ENCODE assay signal across 32 cellular contexts in genomic region chr5:30605693-30606268, GRCh38.
DNase-seq lines count a peak whose midpoint lies in the region; ATAC-seq, FAIRE-seq and TF ChIP-seq lines count a peak whose summit lies in the region.
"Had no signal": no experiment of that assay in that cellular context is flagged by ENCODE, and none has a peak within 500 bp of the region (broad histone marks: within the 10 kb centered on the region; RNA-seq: fewer than 3 reads in every experiment).

No MANE protein-coding gene starts in this region.

- peak; percentile 77 for DNase-seq in LNCaP clone FGC (ENCODE audit: low read depth)
- peak; percentile 82 for DNase-seq in NCI-H69 (lab: John Stamatoyannopoulos, UW)
- no peak for DNase-seq in NCI-H2107 (lab: John Stamatoyannopoulos, UW)
- no peak for DNase-seq in activated naive CD4-positive, alpha-beta T cell treated with anti-CD3 and anti-CD28 coated beads, Interleukin-2, amount 50 U/mL, for 72 hours (ENCODE audit: low spot score in 2 of 2)
- no peak for DNase-seq in Ammon's horn (ENCODE audit: low spot score)
- DNase-seq: activated CD4-positive, alpha-beta T cell treated with anti-CD3 and anti-CD28 coated beads for 4 hours; activated CD8-positive, alpha-beta memory T cell treated with anti-CD3 and anti-CD28 coated beads for 24 hours; activated gamma-delta T cell treated with Interleukin-2 at 50 U/mL for 16 hours; activated naive CD8-positive, alpha-beta T cell treated with anti-CD3 and anti-CD28 coated beads, Interleukin-2, amount 50 U/mL, for 24 hours; activated T-cell treated with anti-CD3 and anti-CD28 coated beads, Interleukin-2, amount 50 U/mL, for 1 hour; CD4-positive, CD25-positive, alpha-beta regulatory T cell; effector memory CD4-positive, alpha-beta T cell; EL; left lung; NCI-H1105 treated with DMSO at 0.1 percent for 48 hours; NCI-H446 treated with DMSO at 0.1 percent for 48 hours; Peyer's patch; SIG-M5; spleen; stimulated activated CD8-positive, alpha-beta memory T cell treated with anti-CD3 and anti-CD28 coated beads, Interleukin-4, amount 100 ng/mL, for 48 hours; stimulated activated naive CD8-positive, alpha-beta T cell treated with anti-CD3 and anti-CD28 coated beads, Interleukin-15, amount 100 ng/mL, for 72 hours had no signal

- ATAC-seq in activated naive CD4-positive, alpha-beta T cell treated with anti-CD3 and anti-CD28 coated beads, Interleukin-2, amount 50 U/mL, for 72 hours = no peak
- ATAC-seq in HG02798 (IDR thresholded peaks at IDR 0.05; ENCODE audit: poor library complexity, unreplicated experiment) = no peak
- ATAC-seq: A549; activated naive CD8-positive, alpha-beta T cell treated with anti-CD3 and anti-CD28 coated beads, Interleukin-2, amount 50 U/mL, for 24 hours; GM23338; left lung; stimulated activated naive CD8-positive, alpha-beta T cell treated with anti-CD3 and anti-CD28 coated beads, Interleukin-15, amount 100 ng/mL, for 72 hours had no signal

- H3K27ac ChIP-seq in 22Rv1 = peak overlapping the region; percentile 75
- H3K27ac ChIP-seq: A549, cardiac muscle cell, coronary artery, left lung, Peyer's patch, right atrium auricular region, spleen, vagina had no signal

- no peak overlapping the region for H3K4me3 ChIP-seq in LNCaP clone FGC (ENCODE audit: low read depth, low read length)
- H3K4me3 ChIP-seq: A549, cardiac muscle cell, coronary artery, GM23338, left lung, Peyer's patch, right atrium auricular region, spleen, vagina had no signal

- TF ChIP-seq CTCF in 22Rv1 (IDR thresholded peaks at IDR 0.05) = no peak
- TF ChIP-seq CTCF in LNCaP clone FGC (IDR thresholded peaks at IDR 0.05; ENCODE audit: control insufficient read depth, extremely low read depth, insufficient read depth) = no peak

- no peaks in the 10 kb centered on the region for H3K36me3 Mint-ChIP-seq in activated naive CD4-positive, alpha-beta T cell treated with anti-CD3 and anti-CD28 coated beads, Interleukin-2, amount 50 U/mL, for 72 hours
- H3K36me3 Mint-ChIP-seq: CD4-positive, CD25-positive, alpha-beta regulatory T cell had no signal

- FAIRE-seq in islet of Langerhans (lab: Jason Lieb, UNC) = peak; percentile 89
- FAIRE-seq: A549, astrocyte, D721Med had no signal

- peaks cover 0 to 6% of the 10 kb centered on the region in 2 donors for H3K9me3 Mint-ChIP-seq in activated naive CD4-positive, alpha-beta T cell treated with anti-CD3 and anti-CD28 coated beads, Interleukin-2, amount 50 U/mL, for 72 hours
- H3K9me3 Mint-ChIP-seq: GM23338 had no signal

- no peak overlapping the region for H3K27ac Mint-ChIP-seq in activated naive CD4-positive, alpha-beta T cell treated with anti-CD3 and anti-CD28 coated beads, Interleukin-2, amount 50 U/mL, for 72 hours
- H3K27ac Mint-ChIP-seq: activated naive CD8-positive, alpha-beta T cell treated with anti-CD3 and anti-CD28 coated beads, Interleukin-2, amount 50 U/mL, for 24 hours; CD4-positive, CD25-positive, alpha-beta regulatory T cell; GM23338; stimulated activated naive CD8-positive, alpha-beta T cell treated with anti-CD3 and anti-CD28 coated beads, Interleukin-15, amount 100 ng/mL, for 72 hours had no signal

Comparison
In these comparisons a context has a peak if more than half of its experiments do, and no peak if none do; other contexts are left out.
1. DNase-seq: peak in LNCaP clone FGC (single experiment) and NCI-H69 (single experiment); none in NCI-H2107 (single experiment), activated naive CD4-positive, alpha-beta T cell treated with anti-CD3 and anti-CD28 coated beads, Interleukin-2, amount 50 U/mL, for 72 hours (0 of 2) and Ammon's horn (single experiment).